Comparison of ENCODE assay signal across 1 cellular context in genomic region chr11:22458141-22458540, GRCh38.
TF ChIP-seq lines count a peak whose summit lies in the region.

No MANE protein-coding gene starts in this region.

TF ChIP-seq in HepG2, 621 proteins besides CTCF, POLR2A, EP300 and RAD21:
- TF ChIP-seq CREB1 (IDR thresholded peaks at IDR 0.05) (no peak), CREB1 (CRISPR knock-in tag; IDR thresholded peaks at IDR 0.05) (no peak), ZNF335 (CRISPR knock-in tag; IDR thresholded peaks at IDR 0.05) (no peak), ZKSCAN5 (CRISPR knock-in tag; IDR thresholded peaks at IDR 0.05) (no peak), ZNF616 (CRISPR knock-in tag; IDR thresholded peaks at IDR 0.05; ENCODE audit: low read depth) (no peak), ZNF20 (CRISPR knock-in tag; IDR thresholded peaks at IDR 0.05) (no peak), DDIT3 (CRISPR knock-in tag; IDR thresholded peaks at IDR 0.05) (no peak), HNF1A (IDR thresholded peaks at IDR 0.05; ENCODE audit: low read depth) (no peak), HNF1A (CRISPR knock-in tag; IDR thresholded peaks at IDR 0.05; ENCODE audit: borderline replicate concordance) (no peak), SMARCC2 (IDR thresholded peaks at IDR 0.05) (no peak), ELF1 (CRISPR knock-in tag; IDR thresholded peaks at IDR 0.05) (no peak), MEIS1 (CRISPR knock-in tag; IDR thresholded peaks at IDR 0.05; ENCODE audit: borderline replicate concordance) (no peak)
- TF ChIP-seq, protein P1, sequence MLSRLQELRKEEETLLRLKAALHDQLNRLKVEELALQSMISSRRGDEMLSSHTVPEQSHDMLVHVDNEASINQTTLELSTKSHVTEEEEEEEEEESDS (CRISPR knock-in tag; IDR thresholded peaks at IDR 0.05; ENCODE audit: borderline replicate concordance): no peak
- TF ChIP-seq, protein P2, sequence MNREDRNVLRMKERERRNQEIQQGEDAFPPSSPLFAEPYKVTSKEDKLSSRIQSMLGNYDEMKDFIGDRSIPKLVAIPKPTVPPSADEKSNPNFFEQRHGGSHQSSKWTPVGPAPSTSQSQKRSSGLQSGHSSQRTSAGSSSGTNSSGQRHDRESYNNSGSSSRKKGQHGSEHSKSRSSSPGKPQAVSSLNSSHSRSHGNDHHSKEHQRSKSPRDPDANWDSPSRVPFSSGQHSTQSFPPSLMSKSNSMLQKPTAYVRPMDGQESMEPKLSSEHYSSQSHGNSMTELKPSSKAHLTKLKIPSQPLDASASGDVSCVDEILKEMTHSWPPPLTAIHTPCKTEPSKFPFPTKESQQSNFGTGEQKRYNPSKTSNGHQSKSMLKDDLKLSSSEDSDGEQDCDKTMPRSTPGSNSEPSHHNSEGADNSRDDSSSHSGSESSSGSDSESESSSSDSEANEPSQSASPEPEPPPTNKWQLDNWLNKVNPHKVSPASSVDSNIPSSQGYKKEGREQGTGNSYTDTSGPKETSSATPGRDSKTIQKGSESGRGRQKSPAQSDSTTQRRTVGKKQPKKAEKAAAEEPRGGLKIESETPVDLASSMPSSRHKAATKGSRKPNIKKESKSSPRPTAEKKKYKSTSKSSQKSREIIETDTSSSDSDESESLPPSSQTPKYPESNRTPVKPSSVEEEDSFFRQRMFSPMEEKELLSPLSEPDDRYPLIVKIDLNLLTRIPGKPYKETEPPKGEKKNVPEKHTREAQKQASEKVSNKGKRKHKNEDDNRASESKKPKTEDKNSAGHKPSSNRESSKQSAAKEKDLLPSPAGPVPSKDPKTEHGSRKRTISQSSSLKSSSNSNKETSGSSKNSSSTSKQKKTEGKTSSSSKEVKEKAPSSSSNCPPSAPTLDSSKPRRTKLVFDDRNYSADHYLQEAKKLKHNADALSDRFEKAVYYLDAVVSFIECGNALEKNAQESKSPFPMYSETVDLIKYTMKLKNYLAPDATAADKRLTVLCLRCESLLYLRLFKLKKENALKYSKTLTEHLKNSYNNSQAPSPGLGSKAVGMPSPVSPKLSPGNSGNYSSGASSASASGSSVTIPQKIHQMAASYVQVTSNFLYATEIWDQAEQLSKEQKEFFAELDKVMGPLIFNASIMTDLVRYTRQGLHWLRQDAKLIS (CRISPR knock-in tag; IDR thresholded peaks at IDR 0.05): no peak
